ENCODE assay signal across 34 cellular contexts in genomic region chr16:8326234-8326633, GRCh38.
"Had no signal": no experiment of that assay in that cellular context is flagged by ENCODE, and none has a peak within 500 bp of the region (broad histone marks: within the 10 kb centered on the region; RNA-seq: fewer than 3 reads in every experiment).

No MANE protein-coding gene starts in this region.

- H3K4me1 Mint-ChIP-seq: activated B cell treated with CpG ODN at 0.5 μM for 24 hours; activated CD4-positive, alpha-beta T cell treated with anti-CD3 and anti-CD28 coated beads, Interleukin-2, amount 10 ng/mL, durations not matched to agents 24 days and 14 days; activated naive CD4-positive, alpha-beta T cell treated with anti-CD3 and anti-CD28 coated beads, Interleukin-2, amount 10 ng/mL, durations not matched to agents 7 days and 5 days; activated naive CD4-positive, alpha-beta T cell treated with anti-CD3 and anti-CD28 coated beads, Interleukin-2, amount 50 U/mL, for 24 hours; activated T-helper 17 cell treated with anti-CD3 and anti-CD28 coated beads, Interleukin-2, amount 50 U/mL, for 72 hours had no signal

- H3K27me3 ChIP-seq: adrenal gland, body of pancreas, brain microvascular endothelial cell, breast epithelium had no signal

- H3K4me3 Mint-ChIP-seq: activated B cell treated with CpG ODN at 0.5 μM for 24 hours; activated CD4-positive, alpha-beta memory T cell treated with anti-CD3 and anti-CD28 coated beads for 36 hours; activated CD4-positive, alpha-beta T cell treated with anti-CD3 and anti-CD28 coated beads, Interleukin-2, amount 10 ng/mL, durations not matched to agents 24 days and 14 days; activated CD8-positive, alpha-beta T cell treated with anti-CD3 and anti-CD28 coated beads for 36 hours; activated naive CD4-positive, alpha-beta T cell treated with anti-CD3 and anti-CD28 coated beads, Interleukin-2, amount 10 ng/mL, durations not matched to agents 7 days and 5 days; activated naive CD4-positive, alpha-beta T cell treated with anti-CD3 and anti-CD28 coated beads, Interleukin-2, amount 50 U/mL, for 24 hours; activated naive CD8-positive, alpha-beta T cell; activated T-cell treated with anti-CD3 and anti-CD28 coated beads, Interleukin-2, amount 50 U/mL, for 4 hours; activated T-cell treated with anti-CD3 and anti-CD28 coated beads, Interleukin-2, amount 50 U/mL, for 72 hours; activated T-helper 1 cell treated with anti-CD3 and anti-CD28 coated beads, Interleukin-12 subunit alpha, Interleukin-12 subunit beta, Interleukin-2, Interleukin-4 antibody, amounts not matched to agents 30 ng/mL and 10 ng/mL and 1 ng/mL, durations not matched to agents 14 hours and 24 hours and 36 hours; activated T-helper 17 cell treated with anti-CD3 and anti-CD28 coated beads, Interleukin-2, amount 50 U/mL, for 72 hours; T-helper 1 cell treated with Interleukin-12 subunit alpha and Interleukin-12 subunit beta and Interleukin-4 antibody, amounts not matched to agents 30 μg/mL and 1 μg/mL, for 36 hours; T-helper 2 cell treated with Interferon-gamma antibody and Interleukin-4, amounts not matched to agents 5 μg/mL and 100 μg/mL, for 36 hours had no signal

- H3K27ac Mint-ChIP-seq: activated B cell treated with CpG ODN at 0.5 μM for 24 hours; activated CD4-positive, alpha-beta memory T cell treated with anti-CD3 and anti-CD28 coated beads for 36 hours; activated CD4-positive, alpha-beta T cell treated with anti-CD3 and anti-CD28 coated beads, Interleukin-2, amount 10 ng/mL, durations not matched to agents 24 days and 14 days; activated CD8-positive, alpha-beta T cell treated with anti-CD3 and anti-CD28 coated beads for 36 hours; activated naive CD4-positive, alpha-beta T cell treated with anti-CD3 and anti-CD28 coated beads, Interleukin-2, amount 10 ng/mL, durations not matched to agents 7 days and 5 days; activated naive CD4-positive, alpha-beta T cell treated with anti-CD3 and anti-CD28 coated beads, Interleukin-2, amount 50 U/mL, for 24 hours; activated naive CD8-positive, alpha-beta T cell; activated T-cell treated with anti-CD3 and anti-CD28 coated beads, Interleukin-2, amount 50 U/mL, for 72 hours; activated T-helper 1 cell treated with anti-CD3 and anti-CD28 coated beads, Interleukin-12 subunit alpha, Interleukin-12 subunit beta, Interleukin-2, Interleukin-4 antibody, amounts not matched to agents 30 ng/mL and 10 ng/mL and 1 ng/mL, durations not matched to agents 14 hours and 24 hours and 36 hours; activated T-helper 17 cell treated with anti-CD3 and anti-CD28 coated beads, Interleukin-2, amount 50 U/mL, for 72 hours; T-helper 1 cell treated with Interleukin-12 subunit alpha and Interleukin-12 subunit beta and Interleukin-4 antibody, amounts not matched to agents 30 μg/mL and 1 μg/mL, for 36 hours; T-helper 2 cell treated with Interferon-gamma antibody and Interleukin-4, amounts not matched to agents 5 μg/mL and 100 μg/mL, for 36 hours had no signal

- H3K36me3 ChIP-seq: adrenal gland, brain microvascular endothelial cell, breast epithelium had no signal

- FAIRE-seq: astrocyte, TTC549 had no signal

- H3K36me3 Mint-ChIP-seq: activated CD4-positive, alpha-beta memory T cell treated with anti-CD3 and anti-CD28 coated beads for 36 hours; activated naive CD4-positive, alpha-beta T cell treated with anti-CD3 and anti-CD28 coated beads, Interleukin-2, amount 10 ng/mL, durations not matched to agents 7 days and 5 days; activated naive CD4-positive, alpha-beta T cell treated with anti-CD3 and anti-CD28 coated beads, Interleukin-2, amount 50 U/mL, for 24 hours; activated naive CD8-positive, alpha-beta T cell had no signal

- H3K4me1 ChIP-seq: adrenal gland, breast epithelium had no signal

- H3K27ac ChIP-seq: adrenal gland, body of pancreas, brain microvascular endothelial cell, breast epithelium, VCaP had no signal

- H3K4me3 ChIP-seq: adrenal gland, body of pancreas, breast epithelium had no signal

- DNase-seq: activated B cell treated with CpG ODN at 0.5 μM for 24 hours; activated CD4-positive, alpha-beta memory T cell treated with anti-CD3 and anti-CD28 coated beads for 36 hours; activated CD4-positive, alpha-beta T cell treated with anti-CD3 and anti-CD28 coated beads for 4 hours; activated CD4-positive, alpha-beta T cell treated with anti-CD3 and anti-CD28 coated beads, Interleukin-2, amount 10 ng/mL, durations not matched to agents 24 days and 14 days; activated CD4-positive, alpha-beta T cell treated with anti-CD3 and anti-CD28 coated beads, Interleukin-2, amount 50 U/mL, for 1 hour; activated CD4-positive, alpha-beta T cell treated with anti-CD3 and anti-CD28 coated beads, Interleukin-2, amount 50 U/mL, for 4 hours; activated CD4-positive, CD25-positive, alpha-beta regulatory T cell treated with anti-CD3 and anti-CD28 coated beads, Interleukin-2, amount 50 U/mL, for 72 hours; activated CD8-positive, alpha-beta memory T cell treated with anti-CD3 and anti-CD28 coated beads, Interleukin-2, amount 50 U/mL, for 4 hours; activated CD8-positive, alpha-beta T cell treated with anti-CD3 and anti-CD28 coated beads for 36 hours; activated gamma-delta T cell; activated naive CD4-positive, alpha-beta T cell treated with anti-CD3 and anti-CD28 coated beads, Interleukin-2, amount 10 ng/mL, durations not matched to agents 7 days and 5 days; activated naive CD4-positive, alpha-beta T cell treated with Interleukin-2 at 50 U/mL for 16 hours; activated T-cell treated with anti-CD3 and anti-CD28 coated beads for 4 hours; activated T-cell treated with anti-CD3 and anti-CD28 coated beads, Interleukin-2, amount 50 U/mL, for 1 hour; activated T-cell treated with anti-CD3 and anti-CD28 coated beads, Interleukin-2, amount 50 U/mL, for 4 hours; activated T-cell treated with anti-CD3 and anti-CD28 coated beads, Interleukin-2, amount 50 U/mL, for 72 hours; adrenal gland; amniotic stem cell; aorta; body of pancreas; brain microvascular endothelial cell; central memory CD4-positive, alpha-beta T cell; T-helper 2 cell; T-helper 9 cell had no signal

- H3K27me3 Mint-ChIP-seq: activated B cell treated with CpG ODN at 0.5 μM for 24 hours; activated CD4-positive, alpha-beta memory T cell treated with anti-CD3 and anti-CD28 coated beads for 36 hours; activated CD4-positive, alpha-beta T cell treated with anti-CD3 and anti-CD28 coated beads, Interleukin-2, amount 10 ng/mL, durations not matched to agents 24 days and 14 days; activated CD8-positive, alpha-beta T cell treated with anti-CD3 and anti-CD28 coated beads for 36 hours; activated naive CD4-positive, alpha-beta T cell treated with anti-CD3 and anti-CD28 coated beads, Interleukin-2, amount 10 ng/mL, durations not matched to agents 7 days and 5 days; activated naive CD4-positive, alpha-beta T cell treated with anti-CD3 and anti-CD28 coated beads, Interleukin-2, amount 50 U/mL, for 24 hours; activated naive CD8-positive, alpha-beta T cell; activated T-helper 17 cell treated with anti-CD3 and anti-CD28 coated beads, Interleukin-2, amount 50 U/mL, for 72 hours had no signal

- H3K9me3 ChIP-seq: adrenal gland, body of pancreas had no signal

- ATAC-seq: activated CD8-positive, alpha-beta T cell treated with anti-CD3 and anti-CD28 coated beads for 36 hours; activated T-cell treated with anti-CD3 and anti-CD28 coated beads, Interleukin-2, amount 50 U/mL, for 4 hours; activated T-cell treated with anti-CD3 and anti-CD28 coated beads, Interleukin-2, amount 50 U/mL, for 72 hours; activated T-helper 17 cell treated with anti-CD3 and anti-CD28 coated beads, Interleukin-2, amount 50 U/mL, for 72 hours; body of pancreas had no signal
